ENCODE assay signal across 18 cellular contexts in the genomic region with DNA sequence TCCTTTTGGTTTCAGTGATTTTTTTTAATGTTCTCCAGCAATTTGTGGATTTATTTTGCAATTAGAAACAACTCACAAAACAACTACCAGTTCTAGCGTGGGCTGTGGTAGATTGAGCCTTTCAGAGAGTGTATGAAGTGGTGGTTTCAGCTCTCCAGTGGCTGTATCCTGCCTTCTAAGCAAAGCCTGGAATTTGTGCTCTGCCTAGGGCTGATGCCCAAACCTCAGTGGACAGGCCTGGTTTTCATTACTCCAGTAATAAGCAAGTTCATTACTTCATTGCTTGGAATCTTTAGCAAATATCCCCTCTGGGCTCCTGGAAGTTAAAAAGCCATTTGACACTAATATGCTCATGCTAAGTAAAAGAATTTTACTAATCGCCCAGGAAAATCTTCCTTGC. TPM values are rescaled to one million over a fixed set of nuclear protein-coding genes. Genes with fewer than 3 reads are reported as not detected.
A peak's percentile ranks its signal among the peaks of the same experiment; 100 is the strongest.
DNase-seq lines count a peak whose midpoint lies in the region; ATAC-seq, FAIRE-seq and TF ChIP-seq lines count a peak whose summit lies in the region.
"Had no signal": no experiment of that assay in that cellular context is flagged by ENCODE, and none has a peak within 500 bp of the region (broad histone marks: within the 10 kb centered on the region; RNA-seq: fewer than 3 reads in every experiment).

No MANE protein-coding gene starts in this region.

- no peaks in the 10 kb centered on the region for H3K4me1 Mint-ChIP-seq in osteocyte (ENCODE audit: unreplicated experiment)

- H3K27me3 ChIP-seq in BLaER1 treated with 17β-estradiol and CSF1 and Interleukin-3, amounts not matched to agents 10 nM and 100 nM: no peaks in the 10 kb centered on the region
- no peaks in the 10 kb centered on the region for H3K27me3 ChIP-seq in GM23248 (replicated peaks; ENCODE audit: insufficient read depth)
- no peaks in the 10 kb centered on the region for H3K27me3 ChIP-seq in GM12878 (replicated peaks in 1 of 2; ENCODE audit: control insufficient read depth in 2 of 2, insufficient read depth in 2 of 2, low read length in 1 of 2)
- no peaks in the 10 kb centered on the region for H3K27me3 ChIP-seq in neutrophil
- no peaks in the 10 kb centered on the region for H3K27me3 ChIP-seq in psoas muscle (ENCODE audit: insufficient read depth in 3 of 3, low read length in 2 of 3)
- H3K27me3 ChIP-seq: heart right ventricle, pancreas had no signal

- no peaks in the 10 kb centered on the region for H3K36me3 Mint-ChIP-seq in osteocyte (ENCODE audit: unreplicated experiment)

- DNase-seq in GM23248 (peak; percentile 89), GM12878 (ENCODE audit: low read depth, low spot score) (no peak), osteocyte (ENCODE audit: extremely low spot score, unreplicated experiment) (no peak), psoas muscle (no peak)
- DNase-seq: amygdala; effector CD4-positive, alpha-beta T cell; H9; heart right ventricle; lower lobe of right lung; NCI-H1436 treated with DMSO at 0.1 percent for 48 hours; NCI-H69; pancreas had no signal

- peaks cover 0 to 5% (median 0%) of the 10 kb centered on the region in 11 experiments; a peak in 2 of 22 replicates for H3K9me3 ChIP-seq in BLaER1 treated with 17β-estradiol and CSF1 and Interleukin-3, amounts not matched to agents 10 nM and 100 nM (replicated peaks in 1 of 11)
- no peaks in the 10 kb centered on the region for H3K9me3 ChIP-seq in GM23248 (ENCODE audit: low read depth)
- no peaks in the 10 kb centered on the region; the same call in 1 of the 3 replicates for H3K9me3 ChIP-seq in GM12878 (replicated peaks; ENCODE audit: control insufficient read depth, insufficient read depth, low read length)
- no peaks in the 10 kb centered on the region for H3K9me3 ChIP-seq in neutrophil
- H3K9me3 ChIP-seq in psoas muscle: no peaks in the 10 kb centered on the region
- H3K9me3 ChIP-seq: heart right ventricle, lower lobe of right lung, pancreas had no signal

- H3K27me3 Mint-ChIP-seq in osteocyte (ENCODE audit: unreplicated experiment): no peaks in the 10 kb centered on the region

- H3K4me2 ChIP-seq in BLaER1 treated with 17β-estradiol and CSF1 and Interleukin-3, amounts not matched to agents 10 nM and 100 nM: peak overlapping the region; percentile 6 to 71 (median 38); a peak in 19 of 22 replicates
- H3K4me2 ChIP-seq in GM23248 (ENCODE audit: unreplicated experiment): peak overlapping the region; percentile 70
- H3K4me2 ChIP-seq in GM12878 (ENCODE audit: control insufficient read depth, insufficient read depth): no peak overlapping the region

- in situ Hi-C loops in GM23248 (cut with MboI) (no loop called here), GM12878 (cut with MboI) (no loop called here)

- H2AFZ ChIP-seq in GM23248 (peak overlapping the region; percentile 14; the same call in 1 of the 2 replicates), GM12878 (ENCODE audit: control insufficient read depth, low read depth, low read length) (no peak overlapping the region)

- SMC1A ChIA-PET in GM12878 (lab: Charles Lee; ENCODE audit: uncharacterized antibody, unreplicated experiment): interaction anchor here (1.3 to 1.6 kb wide), 4 partner anchors 12 to 151 kb away, joined by 3 to 4 read pairs (median 4); no protein-coding TSS in a partner anchor

- intact Hi-C loops in GM12878 (cut with micrococcal nuclease; ENCODE audit: unreplicated experiment): no loop called here
- intact Hi-C loops in psoas muscle (cut with DNase I): no loop called here

- 5 to 10% methylated on average over 2 of the region's 2 CpGs for WGBS in GM23248 (ENCODE audit: low coverage in 1 of 2, low lambda C conversion rate in 2 of 2, missing lambda C conversion rate in 2 of 2), 2 experiments
- WGBS in GM12878 (ENCODE audit: insufficient coverage, insufficient replicate concordance, low lambda C conversion rate, missing lambda C conversion rate): 95% methylated on average over 2 of the region's 2 CpGs
- 61 to 76% (median 61%) methylated on average over 2 of the region's 2 CpGs for WGBS in psoas muscle, 3 donors

- H3K27ac ChIP-seq in BLaER1 treated with 17β-estradiol and CSF1 and Interleukin-3, amounts not matched to agents 10 nM and 100 nM: peak overlapping the region in 2 of 11 experiments; percentile 6 to 51; a peak in 6 of 22 replicates
- peak overlapping the region; percentile 82 for H3K27ac ChIP-seq in GM23248
- peak overlapping the region; percentile 23 for H3K27ac ChIP-seq in GM12878 (ENCODE audit: control insufficient read depth, insufficient read depth)
- peak overlapping the region; percentile 64 for H3K27ac ChIP-seq in neutrophil
- H3K27ac ChIP-seq in psoas muscle: no peak overlapping the region
- H3K27ac ChIP-seq: lower lobe of right lung had no signal

- H3K4me1 ChIP-seq in BLaER1 treated with 17β-estradiol and CSF1 and Interleukin-3, amounts not matched to agents 10 nM and 100 nM: peaks cover 83 to 99% (median 97%) of the 10 kb centered on the region in 10 experiments
- H3K4me1 ChIP-seq in GM23248 (ENCODE audit: insufficient read depth): peaks cover 45% of the 10 kb centered on the region
- H3K4me1 ChIP-seq in GM12878 (ENCODE audit: control insufficient read depth, insufficient read depth, low read length): peaks cover 53% of the 10 kb centered on the region
- H3K4me1 ChIP-seq in neutrophil (ENCODE audit: control insufficient read depth in 1 of 2, insufficient read depth in 1 of 2, low read depth in 1 of 2, low read length in 1 of 2): peaks cover 47 to 71% of the 10 kb centered on the region in 2 experiments
- H3K4me1 ChIP-seq in psoas muscle: no peaks in the 10 kb centered on the region
- H3K4me1 ChIP-seq: pancreas had no signal

- no peak overlapping the region for H3K9ac ChIP-seq in BLaER1 treated with 17β-estradiol and CSF1 and Interleukin-3, amounts not matched to agents 10 nM and 100 nM
- H3K9ac ChIP-seq in GM23248: peak overlapping the region; percentile 60
- no peak overlapping the region for H3K9ac ChIP-seq in GM12878 (ENCODE audit: control insufficient read depth, insufficient read depth, low read length)

- CTCF ChIA-PET in GM12878 (lab: Yijun Ruan, JAX): no interaction called here

- H3K79me2 ChIP-seq in GM23248 (ENCODE audit: insufficient read depth) (peaks cover 83% of the 10 kb centered on the region), GM12878 (ENCODE audit: control insufficient read depth, insufficient read depth, low read length) (peaks cover 80% of the 10 kb centered on the region)

- TF ChIP-seq CTCF in GM12878 (IDR thresholded peaks at IDR 0.05 in 2 of 3, conservative IDR thresholded peaks at IDR 0.05 in 1 of 3; ENCODE audit: control insufficient read depth in 2 of 3, extremely low read depth in 1 of 3, insufficient read depth in 1 of 3, low read depth in 3 of 3, low read length in 3 of 3) (no peak), neutrophil (IDR thresholded peaks at IDR 0.05) (no peak), osteocyte (IDR thresholded peaks at IDR 0.05) (no peak), psoas muscle (IDR thresholded peaks at IDR 0.05) (no peak)

- TF ChIP-seq EP300 in GM12878 (IDR thresholded peaks at IDR 0.05; ENCODE audit: borderline replicate concordance in 1 of 2, control insufficient read depth in 1 of 2, low read depth in 2 of 2, low read length in 2 of 2): no peak

- TF ChIP-seq POLR2A in GM12878 (IDR thresholded peaks at IDR 0.05; ENCODE audit: low read depth, low read length): no peak

- RAD21 ChIA-PET in GM12878 (lab: Charles Lee; ENCODE audit: unreplicated experiment): interaction anchor here (1.1 kb wide), 1 partner anchor 9 kb away, joined by 3 read pairs; no protein-coding TSS in a partner anchor

- H3K4me3 ChIP-seq in BLaER1 treated with 17β-estradiol and CSF1 and Interleukin-3, amounts not matched to agents 10 nM and 100 nM: no peak overlapping the region
- H3K4me3 ChIP-seq in GM23248 (peak overlapping the region; percentile 5), GM12878 (no peak overlapping the region), neutrophil (ENCODE audit: low read depth in 1 of 2, low read length in 1 of 2) (no peak overlapping the region), psoas muscle (no peak overlapping the region)
- H3K4me3 ChIP-seq: heart right ventricle, lower lobe of right lung, pancreas had no signal

- ATAC-seq in GM12878 (no peak), GM19467 (IDR thresholded peaks at IDR 0.05; ENCODE audit: unreplicated experiment) (no peak), psoas muscle (no peak), HG02973 (IDR thresholded peaks at IDR 0.05; ENCODE audit: unreplicated experiment) (no peak)

- POLR2A ChIA-PET in GM12878 (lab: Charles Lee): no interaction called here

- FAIRE-seq in GM12878 (lab: Jason Lieb, UNC): no peak
- FAIRE-seq: D721Med, pancreas had no signal

- BruUV-seq in GM12878 (replicated peaks; lab: Mats Ljungman, UMichigan): no TSS peak

- peaks cover 66% of the 10 kb centered on the region for H3F3A ChIP-seq in GM23248 (ENCODE audit: insufficient read depth)

- TF ChIP-seq RAD21 in GM12878 (IDR thresholded peaks at IDR 0.05; ENCODE audit: insufficient read depth, low read depth, low read length): no peak

- H3K4me3 Mint-ChIP-seq in osteocyte (ENCODE audit: unreplicated experiment): no peak overlapping the region
- H3K4me3 Mint-ChIP-seq: H9 had no signal

- peaks cover 13% of the 10 kb centered on the region for H3K9me3 Mint-ChIP-seq in osteocyte (ENCODE audit: unreplicated experiment)
- H3K9me3 Mint-ChIP-seq: H9 had no signal

- H4K20me1 ChIP-seq in BLaER1 treated with 17β-estradiol and CSF1 and Interleukin-3, amounts not matched to agents 10 nM and 100 nM: peaks cover 97 to 100% (median 98%) of the 10 kb centered on the region in 11 experiments
- H4K20me1 ChIP-seq in GM23248 (ENCODE audit: insufficient read depth): no peaks in the 10 kb centered on the region
- H4K20me1 ChIP-seq in GM12878 (ENCODE audit: control insufficient read depth, insufficient read depth): no peaks in the 10 kb centered on the region

- H3K9me2 ChIP-seq in GM23248 (ENCODE audit: insufficient read depth): no peaks in the 10 kb centered on the region

- peaks cover 63 to 94% (median 91%) of the 10 kb centered on the region in 11 experiments for H3K36me3 ChIP-seq in BLaER1 treated with 17β-estradiol and CSF1 and Interleukin-3, amounts not matched to agents 10 nM and 100 nM
- no peaks in the 10 kb centered on the region for H3K36me3 ChIP-seq in GM23248 (ENCODE audit: low read depth)
- peaks cover 2 to 17% of the 10 kb centered on the region in 2 experiments; a peak in 2 of 4 replicates for H3K36me3 ChIP-seq in GM12878 (ENCODE audit: control insufficient read depth in 2 of 2, insufficient read depth in 2 of 2, low read length in 1 of 2)
- H3K36me3 ChIP-seq in neutrophil: peaks cover 22% of the 10 kb centered on the region
- no peaks in the 10 kb centered on the region for H3K36me3 ChIP-seq in psoas muscle (ENCODE audit: insufficient read depth in 1 of 2, low read depth in 1 of 2)
- H3K36me3 ChIP-seq: pancreas had no signal

- H3K27ac Mint-ChIP-seq in osteocyte (ENCODE audit: unreplicated experiment): no peak overlapping the region

RNA-seq across cellular contexts. Expression of a gene that starts 35.9 kb away (rescaled TPM):
- total RNA-seq in GM23248 (2014; rRNA removed; shearing (Covaris generic)): 7.3 and 9.4 TPM in 2 replicates
- 25.0 and 25.1 TPM in 2 replicates for polyA plus RNA-seq in GM23248 (2016; fragmentation: Nextera tagmentation; extraction: Ambion mirVana)
- 95.1 and 97.5 TPM in 2 replicates for total RNA-seq in GM12878 (2013; cell fraction: nucleolus; rRNA removed)
- 14.7 and 14.8 TPM in 2 replicates for total RNA-seq in GM12878 (2014; rRNA removed)
- total RNA-seq in GM12878 (2014; rRNA removed; fragmentation: Illumina TruSeq; extraction: Trizol): 18.2 and 20.0 TPM in 2 replicates
- 67.0 and 67.4 TPM in 2 replicates for total RNA-seq in GM12878 (2021)
- polyA plus RNA-seq in GM12878 (2011; ENCODE audit: low read depth): 26.8 TPM
- polyA plus RNA-seq in GM12878 (2011; rRNA removed): 10.6 and 12.5 TPM in 2 replicates
- polyA plus RNA-seq in GM12878 (2011; cell fraction: cytosol; rRNA removed): 9.7 and 14.3 TPM in 2 replicates
- 20.7 and 24.7 TPM in 2 replicates for polyA plus RNA-seq in GM12878 (2011; cell fraction: nucleus; rRNA removed)
- 62.2 and 64.8 TPM in 2 replicates for polyA plus RNA-seq in GM12878 (2012)
- 66.0 and 74.0 TPM in 2 replicates for polyA plus RNA-seq in GM12878 (2014; fragmentation: Illumina TruSeq; extraction: Trizol)
- 10 to 100 TPM in 1 of 2 experiments, 1 to 10 TPM in 1; 7.3 to 11.4 TPM for polyA plus RNA-seq in GM12878 (2014; fragmentation: Nextera tagmentation; extraction: Ambion mirVana)
- 21.5 and 28.1 TPM in 2 replicates for polyA plus RNA-seq in GM12878 (2014; rRNA removed)
- polyA plus RNA-seq in GM12878 (2016; fragmentation: Nextera tagmentation; extraction: Ambion mirVana): 10 to 100 TPM; 23.7 to 30.2 TPM
- 18.3 and 29.0 TPM in 2 replicates for polyA minus RNA-seq in GM12878 (2011; rRNA and poly(A)+ RNA removed)
- 13.4 and 15.7 TPM in 2 replicates for polyA minus RNA-seq in GM12878 (2011; cell fraction: cytosol; rRNA and poly(A)+ RNA removed)
- polyA minus RNA-seq in GM12878 (2011; cell fraction: nucleus; rRNA and poly(A)+ RNA removed): 30.6 and 41.9 TPM in 2 replicates
- not detected in 2 replicates for total RNA-seq in osteocyte
- 1 to 10 TPM in 3 of 4 donors, under 1 TPM in 1; 0.86 to 2.8 (median 2.1) TPM for total RNA-seq in psoas muscle
- polyA plus RNA-seq in psoas muscle: under 1 TPM; 0.25 to 0.81 (median 0.55) TPM
- total RNA-seq: H9, SK-MEL-5 had no signal
